ENCODE assay signal across 14 cellular contexts in genomic region chr10:60955321-60955720, GRCh38. TPM values are rescaled to one million over a fixed set of nuclear protein-coding genes. Genes with fewer than 3 reads are reported as not detected.
DNase-seq lines count a peak whose midpoint lies in the region; FAIRE-seq and TF ChIP-seq lines count a peak whose summit lies in the region.
"Had no signal": no experiment of that assay in that cellular context is flagged by ENCODE, and none has a peak within 500 bp of the region (broad histone marks: within the 10 kb centered on the region; RNA-seq: fewer than 3 reads in every experiment).

No MANE protein-coding gene starts in this region.

- no peaks in the 10 kb centered on the region for H3K36me3 ChIP-seq in HEK293 (ENCODE audit: control insufficient read depth in 2 of 2, insufficient read depth in 1 of 2, low read length in 2 of 2)

- H3K27ac Mint-ChIP-seq in chondrocyte (ENCODE audit: unreplicated experiment): peak overlapping the region; percentile 8

- H3K4me1 ChIP-seq in HEK293 (ENCODE audit: control insufficient read depth, insufficient read depth, low read length): peaks cover 14% of the 10 kb centered on the region

- H3K4me3 Mint-ChIP-seq in chondrocyte (ENCODE audit: unreplicated experiment): no peak overlapping the region

- no peak overlapping the region for H3K4me3 ChIP-seq in HEK293 (ENCODE audit: low read depth, low read length)

- POLR2A ChIA-PET in HEK293 (lab: Yijun Ruan, JAX): no interaction called here

- no peaks in the 10 kb centered on the region for H3K36me3 Mint-ChIP-seq in chondrocyte (ENCODE audit: low read depth)

- H3K9me3 ChIP-seq in HEK293 (ENCODE audit: control insufficient read depth, insufficient read depth, low read depth, low read length): no peaks in the 10 kb centered on the region

- TF ChIP-seq POLR2A in H54 (IDR thresholded peaks at IDR 0.05; ENCODE audit: low read depth, low read length): no peak

- H3K4me1 Mint-ChIP-seq in chondrocyte (ENCODE audit: low read depth): peaks cover 27% of the 10 kb centered on the region

- CTCF ChIA-PET in HEK293 (lab: Yijun Ruan, JAX): no interaction called here

- TF ChIP-seq CTCF in HEK293 (tag by site-specific recombination; IDR thresholded peaks at IDR 0.05) (no peak), chondrocyte (IDR thresholded peaks at IDR 0.05) (no peak)

- H3K27me3 Mint-ChIP-seq in chondrocyte (ENCODE audit: low read depth): no peaks in the 10 kb centered on the region

- no peak for FAIRE-seq in H54 (lab: Jason Lieb, UNC)
- FAIRE-seq: H1 had no signal

- no peak overlapping the region for H3K27ac ChIP-seq in HEK293 (ENCODE audit: extremely low read depth, low read depth, low read length)

- H3K9me3 Mint-ChIP-seq in chondrocyte (ENCODE audit: low read depth): no peaks in the 10 kb centered on the region

- peak; percentile 75 for DNase-seq in OCI-M1 (lab: John Stamatoyannopoulos, UW)
- DNase-seq in chondrocyte (ENCODE audit: low spot score): no peak
- peak; percentile 72 for DNase-seq in renal cortical epithelial cell (ENCODE audit: low read depth)
- no peak for DNase-seq in H54 (ENCODE audit: insufficient read length, low spot score)
- DNase-seq in glomerular visceral epithelial cell (ENCODE audit: extremely low spot score): no peak
- DNase-seq in activated CD4-positive, alpha-beta T cell treated with anti-CD3 and anti-CD28 coated beads, Interleukin-2, amount 50 U/mL, for 4 hours: no peak
- DNase-seq: C1 segment of cervical spinal cord, DMS 273 treated with DMSO at 0.1 percent for 48 hours, Kasumi-1, NCI-H2029, NCI-H524, SHP77 treated with DMSO at 0.1 percent for 48 hours had no signal

TF ChIP-seq in HEK293, 187 proteins besides CTCF, POLR2A, EP300 and RAD21:
- TF ChIP-seq ZNF394 (tag by site-specific recombination; IDR thresholded peaks at IDR 0.05; ENCODE audit: borderline replicate concordance): 0 out of 2 replicates have a peak, but pooled peaks have one; percentile 24
- no peak for TF ChIP-seq ZNF473 (tag by site-specific recombination; IDR thresholded peaks at IDR 0.05)

RNA-seq across cellular contexts. Expression of gene RHOBTB1, which starts 11.3 kb away (rescaled TPM):
- total RNA-seq in chondrocyte (18.6 to 19.2 TPM (median 19.0 TPM) in 3 replicates), renal cortical epithelial cell (23.2 and 32.3 TPM in 2 replicates)

Comparison
In these comparisons a context has a peak if more than half of its experiments do, and no peak if none do; other contexts are left out.
1. DNase-seq: peak in OCI-M1 (single experiment) and renal cortical epithelial cell (single experiment); none in chondrocyte (single experiment), H54 (single experiment), glomerular visceral epithelial cell (single experiment) and activated CD4-positive, alpha-beta T cell treated with anti-CD3 and anti-CD28 coated beads, Interleukin-2, amount 50 U/mL, for 4 hours (0 of 2).